ENCODE assay signal across 17 cellular contexts in genomic region chr4:102683846-102684581, GRCh38.
A peak's percentile ranks its signal among the peaks of the same experiment; 100 is the strongest.
DNase-seq lines count a peak whose midpoint lies in the region; ATAC-seq and TF ChIP-seq lines count a peak whose summit lies in the region.
"Had no signal": no experiment of that assay in that cellular context is flagged by ENCODE, and none has a peak within 500 bp of the region (broad histone marks: within the 10 kb centered on the region; RNA-seq: fewer than 3 reads in every experiment).

No MANE protein-coding gene starts in this region.

- CTCF ChIA-PET in SK-N-SH (lab: Yijun Ruan, JAX): no interaction called here

- no peaks in the 10 kb centered on the region for H4K20me1 ChIP-seq in SK-N-SH (ENCODE audit: insufficient read depth)

- H3K4me1 ChIP-seq in SK-N-SH (ENCODE audit: control insufficient read depth in 1 of 2, insufficient read depth in 2 of 2, low read depth in 1 of 2, low read length in 1 of 2): peaks cover 0 to 16% of the 10 kb centered on the region in 2 experiments; a peak in 3 of 4 replicates
- peaks cover 43% of the 10 kb centered on the region for H3K4me1 ChIP-seq in mesodermal cell (ENCODE audit: control insufficient read depth, insufficient read depth, low read length, poor library complexity, severe bottlenecking)
- peaks cover 0 to 3% (median 0%) of the 10 kb centered on the region in 4 donors for H3K4me1 ChIP-seq in upper lobe of left lung

- TF ChIP-seq EP300 in SK-N-SH (IDR thresholded peaks at IDR 0.05; ENCODE audit: borderline replicate concordance in 1 of 2, low read depth in 1 of 2, low read length in 1 of 2) (no peak), upper lobe of left lung (IDR thresholded peaks at IDR 0.05) (no peak)

- H3K27me3 ChIP-seq in SK-N-SH (ENCODE audit: insufficient read depth) (no peaks in the 10 kb centered on the region), upper lobe of left lung (no peaks in the 10 kb centered on the region)
- H3K27me3 ChIP-seq: BLaER1 treated with 17β-estradiol and CSF1 and Interleukin-3, amounts not matched to agents 10 nM and 100 nM; SJSA1 had no signal

- peaks cover 4 to 15% of the 10 kb centered on the region in 2 experiments for H3K36me3 ChIP-seq in SK-N-SH (replicated peaks in 1 of 2; ENCODE audit: control insufficient read depth in 1 of 2, insufficient read depth in 2 of 2, low read length in 1 of 2)
- H3K36me3 ChIP-seq in mesodermal cell (ENCODE audit: control insufficient read depth, insufficient read depth, low read length): peaks cover 9% of the 10 kb centered on the region
- peaks cover 0 to 7% (median 0%) of the 10 kb centered on the region in 4 donors for H3K36me3 ChIP-seq in upper lobe of left lung
- H3K36me3 ChIP-seq: SJSA1 had no signal

- H3K27ac ChIP-seq in SK-N-SH (ENCODE audit: low read depth in 2 of 2, low read length in 1 of 2): peak overlapping the region; percentile 28 to 43; a peak in 3 of 4 replicates
- H3K27ac ChIP-seq in mesodermal cell (ENCODE audit: low read depth, low read length, severe bottlenecking): peak overlapping the region; percentile 71
- H3K27ac ChIP-seq in upper lobe of left lung: no peak overlapping the region
- H3K27ac ChIP-seq: BLaER1 treated with 17β-estradiol and CSF1 and Interleukin-3, amounts not matched to agents 10 nM and 100 nM; RWPE1; SJSA1 had no signal

- WGBS in SK-N-SH (ENCODE audit: low lambda C conversion rate): 63% methylated on average over 4 of the region's 5 CpGs
- WGBS in mesodermal cell (ENCODE audit: insufficient coverage in 2 of 2), 2 experiments: 87% methylated on average over 2 of the region's 5 CpGs; no CpG with 5 or more reads in 1 of the 2 experiments
- 90 to 92% methylated on average over 5 of the region's 5 CpGs for WGBS in upper lobe of left lung, 2 donors

- H3K9me2 ChIP-seq in SK-N-SH: no peaks in the 10 kb centered on the region

- peaks cover 18% of the 10 kb centered on the region for H3F3A ChIP-seq in SK-N-SH (replicated peaks; ENCODE audit: insufficient read depth)

- H3K9ac ChIP-seq in SK-N-SH: no peak overlapping the region
- H3K9ac ChIP-seq: BLaER1 treated with 17β-estradiol and CSF1 and Interleukin-3, amounts not matched to agents 10 nM and 100 nM had no signal

- H3K4me2 ChIP-seq in SK-N-SH: peak overlapping the region; percentile 6; the same call in 1 of the 2 replicates
- H3K4me2 ChIP-seq: BLaER1 treated with 17β-estradiol and CSF1 and Interleukin-3, amounts not matched to agents 10 nM and 100 nM had no signal

- POLR2A ChIA-PET in SK-N-SH (lab: Yijun Ruan, JAX): no interaction called here

- intact Hi-C loops in left colon (cut with DNase I, micrococcal nuclease): no loop called here

- DNase-seq in HT1080 (ENCODE audit: low read depth): peak; percentile 58
- no peak for DNase-seq in SK-N-SH
- peak; percentile 38 for DNase-seq in choroid plexus epithelial cell (ENCODE audit: low read depth)
- no peak for DNase-seq in left colon
- no peak for DNase-seq in hepatic stellate cell (ENCODE audit: low spot score)
- DNase-seq in upper lobe of left lung: no peak
- DNase-seq: GF-D8, H9, Karpas-422, NCI-H1417, NCI-H1930, NCI-H2171 treated with DMSO at 0.1 percent for 48 hours, NCI-H510A had no signal

- no peak overlapping the region for H2AFZ ChIP-seq in SK-N-SH (ENCODE audit: low read depth)

- no peaks in the 10 kb centered on the region for H3K79me2 ChIP-seq in SK-N-SH (ENCODE audit: insufficient read depth)

- TF ChIP-seq RAD21 in SK-N-SH (IDR thresholded peaks at IDR 0.05; ENCODE audit: low read length): no peak

- TF ChIP-seq CTCF in SK-N-SH (IDR thresholded peaks at IDR 0.05): no peak
- TF ChIP-seq CTCF in choroid plexus epithelial cell (conservative IDR thresholded peaks at IDR 0.05; ENCODE audit: low read depth, low read length): no peak
- no peak for TF ChIP-seq CTCF in upper lobe of left lung (IDR thresholded peaks at IDR 0.05)

- TF ChIP-seq POLR2A in upper lobe of left lung (IDR thresholded peaks at IDR 0.05): no peak

- ATAC-seq in left colon (no peak), upper lobe of left lung (ENCODE audit: low FRiP score in 2 of 2) (no peak)

- H3K9me3 ChIP-seq in SK-N-SH (no peaks in the 10 kb centered on the region), mesodermal cell (ENCODE audit: control insufficient read depth, low read length) (peaks cover 5% of the 10 kb centered on the region), upper lobe of left lung (no peaks in the 10 kb centered on the region)
- H3K9me3 ChIP-seq: BLaER1 treated with 17β-estradiol and CSF1 and Interleukin-3, amounts not matched to agents 10 nM and 100 nM; SJSA1 had no signal

- H3K4me3 ChIP-seq in SK-N-SH (ENCODE audit: low read depth in 2 of 2, low read length in 1 of 2): no peak overlapping the region
- no peak overlapping the region for H3K4me3 ChIP-seq in choroid plexus epithelial cell (ENCODE audit: low read depth, low read length)
- H3K4me3 ChIP-seq in mesodermal cell (ENCODE audit: extremely low read depth, insufficient read depth, low read length, poor library complexity, severe bottlenecking): no peak overlapping the region
- H3K4me3 ChIP-seq in upper lobe of left lung: no peak overlapping the region
- H3K4me3 ChIP-seq: BLaER1 treated with 17β-estradiol and CSF1 and Interleukin-3, amounts not matched to agents 10 nM and 100 nM; SJSA1 had no signal

TF ChIP-seq in SK-N-SH, 30 proteins besides CTCF, POLR2A, EP300 and RAD21:
- TF ChIP-seq CHD2 (IDR thresholded peaks at IDR 0.05; ENCODE audit: low read length, partially characterized antibody) (no peak), ZBTB33 (IDR thresholded peaks at IDR 0.05; ENCODE audit: borderline replicate concordance, low read depth) (no peak), FOSL2 (IDR thresholded peaks at IDR 0.05; ENCODE audit: borderline replicate concordance, low read depth) (no peak), SMC3 (IDR thresholded peaks at IDR 0.05; ENCODE audit: low read depth, low read length) (no peak), USF1 (IDR thresholded peaks at IDR 0.05; ENCODE audit: borderline replicate concordance, low read depth) (no peak), MAX (IDR thresholded peaks at IDR 0.05; ENCODE audit: low read depth) (no peak), REST (IDR thresholded peaks at IDR 0.05; ENCODE audit: low read depth, low read length) (no peak), MEF2A (IDR thresholded peaks at IDR 0.05; ENCODE audit: borderline replicate concordance, low read depth) (no peak), ELF1 (IDR thresholded peaks at IDR 0.05) (no peak), NRF1 (IDR thresholded peaks at IDR 0.05; ENCODE audit: low read depth, low read length) (no peak), RCOR1 (IDR thresholded peaks at IDR 0.05; ENCODE audit: low read length) (no peak)

Comparison
In these comparisons a context has a peak if more than half of its experiments do, and no peak if none do; other contexts are left out.
1. DNase-seq: peak in HT1080 (single experiment) and choroid plexus epithelial cell (single experiment); none in SK-N-SH (single experiment), left colon (0 of 2), hepatic stellate cell (single experiment) and upper lobe of left lung (0 of 2).
2. H3K27ac ChIP-seq: peak in SK-N-SH (2 of 2) and mesodermal cell (single experiment); none in upper lobe of left lung (0 of 4).